In genomic region chr4:52713456-52713937, GRCh38 we compare ENCODE assay signal across 8 cellular contexts. TPM values are rescaled to one million over a fixed set of nuclear protein-coding genes. Genes with fewer than 3 reads are reported as not detected.
DNase-seq lines count a peak whose midpoint lies in the region; ATAC-seq and TF ChIP-seq lines count a peak whose summit lies in the region.

No MANE protein-coding gene starts in this region.

- peaks cover 40% of the 10 kb centered on the region for H3K36me3 Mint-ChIP-seq in CD8-positive, alpha-beta T cell
- H3K36me3 Mint-ChIP-seq in nephron (ENCODE audit: low read depth): peaks cover 43% of the 10 kb centered on the region

- H3K27me3 Mint-ChIP-seq in CD8-positive, alpha-beta T cell (ENCODE audit: low read depth): no peaks in the 10 kb centered on the region
- H3K27me3 Mint-ChIP-seq in nephron (ENCODE audit: low read depth): no peaks in the 10 kb centered on the region

- peak overlapping the region; percentile 92 for H3K4me3 Mint-ChIP-seq in CD8-positive, alpha-beta T cell
- peak overlapping the region; percentile 94 to 96 (median 95) for H3K4me3 Mint-ChIP-seq in nephron

- H3K9me3 Mint-ChIP-seq in CD8-positive, alpha-beta T cell: no peaks in the 10 kb centered on the region
- no peaks in the 10 kb centered on the region for H3K9me3 Mint-ChIP-seq in nephron

- ATAC-seq in CD8-positive, alpha-beta T cell: no peak

- no peaks in the 10 kb centered on the region for H3K27me3 ChIP-seq in CD8-positive, alpha-beta T cell (ENCODE audit: insufficient read depth, low read length)
- H3K27me3 ChIP-seq in MG63: no peaks in the 10 kb centered on the region

- H3K36me3 ChIP-seq in CD8-positive, alpha-beta T cell (ENCODE audit: insufficient read depth, low read length): peaks cover 10% of the 10 kb centered on the region
- peaks cover 55% of the 10 kb centered on the region for H3K36me3 ChIP-seq in MG63

- no peak overlapping the region for H3K27ac ChIP-seq in CD8-positive, alpha-beta T cell (ENCODE audit: low read depth, low read length)

- POLR2A ChIA-PET in CD8-positive, alpha-beta T cell (lab: Charles Lee): interaction anchor here (1.0 to 3.5 kb wide), 4 partner anchors 8 to 12 kb away, joined by 4 to 89 read pairs (median 5); no protein-coding TSS in a partner anchor

- CTCF ChIA-PET in CD8-positive, alpha-beta T cell (lab: Charles Lee): no interaction called here

- peak overlapping the region; percentile 58 for H3K4me3 ChIP-seq in CD8-positive, alpha-beta T cell (ENCODE audit: low read depth, low read length)
- H3K4me3 ChIP-seq in MG63: peak overlapping the region; percentile 77

- H3K4me1 ChIP-seq in CD8-positive, alpha-beta T cell (ENCODE audit: insufficient read depth, low read length): peaks cover 29% of the 10 kb centered on the region

- intact Hi-C loops in CD8-positive, alpha-beta T cell (cut with DNase I, micrococcal nuclease): loop anchor here (2.0 to 10.0 kb wide), 5 partner anchors 51 to 1351 kb away; partner anchors contain the start of genes CHIC2 (in 1 of the 2), FIP1L1 (in 1 of the 2), RASL11B (in 1 of the 2) and SCFD2 (in 1 of the 2)

- peaks cover 43% of the 10 kb centered on the region for H3K4me1 Mint-ChIP-seq in CD8-positive, alpha-beta T cell (ENCODE audit: low read depth)
- H3K4me1 Mint-ChIP-seq in nephron: peaks cover 28% of the 10 kb centered on the region

- no peak for TF ChIP-seq CTCF in CD8-positive, alpha-beta T cell (IDR thresholded peaks at IDR 0.05)
- TF ChIP-seq CTCF in nephron (IDR thresholded peaks at IDR 0.05; ENCODE audit: unreplicated experiment in 3 of 3): no peak

- H3K9me3 ChIP-seq in CD8-positive, alpha-beta T cell (ENCODE audit: low read length): no peaks in the 10 kb centered on the region
- H3K9me3 ChIP-seq in MG63: no peaks in the 10 kb centered on the region

- DNase-seq in CD8-positive, alpha-beta T cell: no peak
- DNase-seq in MG63: no peak
- DNase-seq in dermis blood vessel endothelial cell: peak; percentile 12
- DNase-seq in foreskin melanocyte: no peak
- DNase-seq in SKM-1 (lab: John Stamatoyannopoulos, UW; ENCODE audit: unreplicated experiment): no peak
- no peak for DNase-seq in NCI-H1930 (lab: John Stamatoyannopoulos, UW)
- DNase-seq in NCI-H345 (lab: John Stamatoyannopoulos, UW): no peak

- peak overlapping the region; percentile 96 for H3K27ac Mint-ChIP-seq in CD8-positive, alpha-beta T cell
- H3K27ac Mint-ChIP-seq in nephron: peak overlapping the region in 2 of 3 experiments; percentile 72 to 89

RNA-seq across cellular contexts. Expression of gene ERVMER34-1, which starts 37.7 kb away (rescaled TPM):
- total RNA-seq in CD8-positive, alpha-beta T cell: not detected
- total RNA-seq in MG63 (2014; rRNA removed; shearing (Covaris generic); ENCODE audit: low replicate concordance): 0.46 and 0.94 TPM in 2 replicates
- total RNA-seq in dermis blood vessel endothelial cell: under 0.01 and 0.14 TPM in 2 replicates

RNA-seq across cellular contexts. Expression of gene USP46, which starts 54.4 kb away (rescaled TPM):
- total RNA-seq in CD8-positive, alpha-beta T cell: 1 to 10 TPM; 3.1 to 4.5 TPM
- total RNA-seq in MG63 (2014; rRNA removed; shearing (Covaris generic); ENCODE audit: low replicate concordance): 14.6 and 28.2 TPM in 2 replicates
- total RNA-seq in dermis blood vessel endothelial cell: 15.3 and 18.5 TPM in 2 replicates
